Comparison of ENCODE assay signal across 8 cellular contexts in genomic region chr1:39901486-39902120, GRCh38. TPM values are rescaled to one million over a fixed set of nuclear protein-coding genes. Genes with fewer than 3 reads are reported as not detected.
DNase-seq lines count a peak whose midpoint lies in the region; ATAC-seq and TF ChIP-seq lines count a peak whose summit lies in the region.

TSS of gene MYCL (minus strand) at chr1:39901917. CDS start at chr1:39901434, 483 bp downstream.

- POLR2A ChIA-PET in AG04450 (lab: Yijun Ruan, JAX), result interaction anchor here (0.7 to 1.5 kb wide), 2 partner anchors 8 to 24 kb away, joined by 5 to 7 read pairs; no protein-coding TSS in a partner anchor

- no peaks in the 10 kb centered on the region for H3K9me3 Mint-ChIP-seq in memory B cell

- peak within 1 kb of the TSS; percentile 66 for H3K4me3 ChIP-seq in AG04450 (ENCODE audit: low read depth, low read length)

- peak within 1 kb of the TSS; percentile 84 for H3K4me3 Mint-ChIP-seq in memory B cell

- no peak for DNase-seq in AG04450 (ENCODE audit: low read depth, low spot score)
- peak; percentile 54 for DNase-seq in NCI-H460 (ENCODE audit: extremely low read depth, low read depth)
- peak; percentile 51 to 58 for DNase-seq in activated CD4-positive, alpha-beta T cell treated with anti-CD3 and anti-CD28 coated beads, Interleukin-2, amount 50 U/mL, for 4 hours
- DNase-seq in effector CD8-positive, alpha-beta T cell (lab: John Stamatoyannopoulos, UW), result peak; percentile 52
- DNase-seq in memory B cell (ENCODE audit: low spot score in 2 of 2), result peak; percentile 34 to 59
- peak; percentile 8 for DNase-seq in stimulated activated CD8-positive, alpha-beta memory T cell treated with anti-CD3 and anti-CD28 coated beads, Interleukin-15, amount 100 ng/mL, for 1 hour (ENCODE audit: low read depth)

- H3K27ac ChIP-seq in AG04450 (ENCODE audit: low read depth, low read length), result no peak within 1 kb of the TSS

- no peak for TF ChIP-seq CTCF in AG04450 (IDR thresholded peaks at IDR 0.05; ENCODE audit: low read depth, low read length)

- CTCF ChIA-PET in AG04450 (lab: Charles Lee), result interaction anchor here (0.6 to 4.7 kb wide), 16 partner anchors 9 to 437 kb away, joined by 3 to 40 read pairs (median 6); no protein-coding TSS in a partner anchor

- H3K27ac Mint-ChIP-seq in memory B cell, result no peak within 1 kb of the TSS

- no peaks in the 10 kb centered on the region; the same call in 1 of the 2 replicates for H3K9me3 ChIP-seq in AG04450 (ENCODE audit: control insufficient read depth, insufficient read depth, low read length)

- no peaks in the 10 kb centered on the region for H3K36me3 Mint-ChIP-seq in memory B cell

- peaks cover 11% of the 10 kb centered on the region for H3K27me3 Mint-ChIP-seq in memory B cell

- H3K27me3 ChIP-seq in AG04450 (ENCODE audit: control insufficient read depth, insufficient read depth, low read length), result peaks cover 21% of the 10 kb centered on the region

- ATAC-seq in GM18868 (IDR thresholded peaks at IDR 0.05; ENCODE audit: unreplicated experiment) (peak; percentile 80), HG03097 (IDR thresholded peaks at IDR 0.05; ENCODE audit: low FRiP score, unreplicated experiment) (peak; percentile 64), memory B cell (ENCODE audit: low read depth) (peak; percentile 71)

- peaks cover 10% of the 10 kb centered on the region for H3K4me1 Mint-ChIP-seq in memory B cell

RNA-seq across cellular contexts. Expression of gene MYCL, which starts in this region (rescaled TPM):
- polyA plus RNA-seq in AG04450 (2011; rRNA removed), result 0.66 and 0.77 TPM in 2 replicates
- 0.74 and 1.1 TPM in 2 replicates for polyA minus RNA-seq in AG04450 (2011; rRNA and poly(A)+ RNA removed)
- 0.77 and 0.89 TPM in 2 replicates for total RNA-seq in NCI-H460 (2014; rRNA removed; shearing (Covaris generic))
- 0.17 and 0.36 TPM in 2 replicates for polyA plus RNA-seq in NCI-H460 (2014; cell fraction: nucleus; rRNA removed)

Comparison
In these comparisons a context has a peak if more than half of its experiments do, and no peak if none do; other contexts are left out.
1. Peak in DNase-seq in NCI-H460; RNA of the gene not detected or under 1 TPM.